ENCODE assay signal across 13 cellular contexts in the genomic region with DNA sequence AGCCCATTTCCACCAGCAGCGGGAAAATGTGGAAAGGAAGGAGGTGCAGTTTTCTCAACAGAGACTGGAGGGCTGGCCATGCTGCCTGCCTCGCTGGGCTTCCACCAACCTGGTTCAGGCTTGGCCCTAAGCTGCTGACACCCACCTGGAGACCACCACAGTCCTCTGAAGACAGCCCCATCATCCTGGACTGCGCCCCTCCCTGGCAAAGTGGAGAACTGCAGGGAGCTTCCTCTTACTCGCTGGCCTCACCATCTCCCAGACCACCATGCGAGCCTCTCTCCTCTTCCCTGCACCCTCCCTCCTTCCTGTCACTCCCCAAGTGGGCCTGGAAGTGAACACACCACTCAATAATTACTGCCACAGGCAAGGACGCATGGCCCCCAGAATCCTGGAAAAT.
A peak's percentile ranks its signal among the peaks of the same experiment; 100 is the strongest.
DNase-seq lines count a peak whose midpoint lies in the region; ATAC-seq and TF ChIP-seq lines count a peak whose summit lies in the region.
"Had no signal": no experiment of that assay in that cellular context is flagged by ENCODE, and none has a peak within 500 bp of the region (broad histone marks: within the 10 kb centered on the region; RNA-seq: fewer than 3 reads in every experiment).

No MANE protein-coding gene starts in this region.

- H3K4me2 ChIP-seq in DND-41 (ENCODE audit: insufficient read depth, low read length) (no peak overlapping the region), Loucy (ENCODE audit: low read depth, low read length, poor library complexity, severe bottlenecking) (no peak overlapping the region)

- peak; percentile 40 for TF ChIP-seq CTCF in DND-41 (IDR thresholded peaks at IDR 0.05; ENCODE audit: borderline replicate concordance, extremely low read depth, low read length, poor library complexity, severe bottlenecking)
- peak; percentile 51 for TF ChIP-seq CTCF in Loucy (conservative IDR thresholded peaks at IDR 0.05; ENCODE audit: low read length)
- peak; percentile 33 for TF ChIP-seq CTCF in chondrocyte (IDR thresholded peaks at IDR 0.05)
- no peak for TF ChIP-seq CTCF in prostate gland (IDR thresholded peaks at IDR 0.05)

- no peak overlapping the region for H3K27ac Mint-ChIP-seq in chondrocyte (ENCODE audit: unreplicated experiment)
- H3K27ac Mint-ChIP-seq: activated CD4-positive, alpha-beta memory T cell treated with anti-CD3 and anti-CD28 coated beads, Interleukin-2, amount 10 ng/mL, durations not matched to agents 7 days and 5 days; progenitor cell of endocrine pancreas had no signal

- WGBS in prostate gland = 90% methylated on average over 6 of the region's 6 CpGs

- H3K27me3 Mint-ChIP-seq in chondrocyte (ENCODE audit: low read depth) = no peaks in the 10 kb centered on the region

- no peak overlapping the region for H3K4me3 ChIP-seq in DND-41 (ENCODE audit: low read depth in 1 of 2, low read length in 2 of 2)
- H3K4me3 ChIP-seq in Loucy (ENCODE audit: low read length, poor library complexity, severe bottlenecking) = no peak overlapping the region
- H3K4me3 ChIP-seq in prostate gland = no peak overlapping the region
- H3K4me3 ChIP-seq: adrenal gland, SJSA1, suprapubic skin had no signal

- no peaks in the 10 kb centered on the region for H3K4me1 ChIP-seq in DND-41 (ENCODE audit: insufficient read depth, low read length)
- H3K4me1 ChIP-seq in Loucy (ENCODE audit: insufficient read depth, low read length, poor library complexity, severe bottlenecking) = no peaks in the 10 kb centered on the region
- H3K4me1 ChIP-seq in prostate gland (replicated peaks) = peaks cover 3% of the 10 kb centered on the region

- H3K36me3 Mint-ChIP-seq in chondrocyte (ENCODE audit: low read depth) = no peaks in the 10 kb centered on the region

- H3K79me2 ChIP-seq in DND-41 (ENCODE audit: insufficient read depth, low read length) (no peaks in the 10 kb centered on the region), Loucy (ENCODE audit: insufficient read depth, low read length) (no peaks in the 10 kb centered on the region)

- ATAC-seq in DND-41 (ENCODE audit: insufficient read depth, low read depth) (no peak), GM21619 (IDR thresholded peaks at IDR 0.05; ENCODE audit: unreplicated experiment) (no peak), HG02759 (IDR thresholded peaks at IDR 0.05; ENCODE audit: unreplicated experiment) (no peak), left ventricle myocardium superior (no peak)

- H4K20me1 ChIP-seq in DND-41 (ENCODE audit: insufficient read depth, low read length) = no peaks in the 10 kb centered on the region
- no peaks in the 10 kb centered on the region for H4K20me1 ChIP-seq in Loucy (ENCODE audit: insufficient read depth, low read length, poor library complexity, severe bottlenecking)

- H3K9me2 ChIP-seq in Loucy (replicated peaks; ENCODE audit: low read depth, low read length) = no peaks in the 10 kb centered on the region

- H3K27me3 ChIP-seq in DND-41 (ENCODE audit: insufficient read depth, low read length, poor library complexity) = peaks cover 40% of the 10 kb centered on the region
- no peaks in the 10 kb centered on the region for H3K27me3 ChIP-seq in Loucy (ENCODE audit: insufficient read depth, low read length, poor library complexity, severe bottlenecking)
- no peaks in the 10 kb centered on the region for H3K27me3 ChIP-seq in prostate gland (replicated peaks; ENCODE audit: insufficient read depth)
- H3K27me3 ChIP-seq: adrenal gland, SJSA1, suprapubic skin had no signal

- H3K36me3 ChIP-seq in DND-41 (ENCODE audit: insufficient read depth, low read length) = no peaks in the 10 kb centered on the region
- H3K36me3 ChIP-seq in Loucy (ENCODE audit: insufficient read depth, low read length) = no peaks in the 10 kb centered on the region
- no peaks in the 10 kb centered on the region for H3K36me3 ChIP-seq in prostate gland
- H3K36me3 ChIP-seq: adrenal gland, SJSA1, suprapubic skin had no signal

- no peak for TF ChIP-seq POLR2A in prostate gland (IDR thresholded peaks at IDR 0.05)

- H3F3A ChIP-seq in Loucy (ENCODE audit: low read depth) = no peaks in the 10 kb centered on the region

- H3K9ac ChIP-seq in DND-41 (ENCODE audit: low read depth, low read length) (no peak overlapping the region), Loucy (ENCODE audit: low read depth, low read length, poor library complexity, severe bottlenecking) (no peak overlapping the region)

- no peak overlapping the region for H3K27ac ChIP-seq in DND-41 (ENCODE audit: low read length)
- H3K27ac ChIP-seq in prostate gland = peak overlapping the region; percentile 29 to 61
- H3K27ac ChIP-seq: adrenal gland, SJSA1, suprapubic skin had no signal

- DNase-seq in DND-41 (no peak), chondrocyte (ENCODE audit: low spot score) (no peak), prostate gland (ENCODE audit: low spot score) (no peak), NCI-H748 treated with DMSO at 0.1 percent for 48 hours (lab: John Stamatoyannopoulos, UW) (no peak), left ventricle myocardium superior (no peak)
- DNase-seq: activated CD4-positive, alpha-beta memory T cell treated with anti-CD3 and anti-CD28 coated beads, Interleukin-2, amount 10 ng/mL, durations not matched to agents 7 days and 5 days; adrenal gland had no signal

- H2AFZ ChIP-seq in DND-41 (ENCODE audit: low read depth, low read length) (no peak overlapping the region), Loucy (ENCODE audit: low read length) (no peak overlapping the region)

- intact Hi-C loops in prostate gland (cut with DNase I) = no loop called here
- intact Hi-C loops in left ventricle myocardium superior (cut with micrococcal nuclease) = no loop called here

- no peaks in the 10 kb centered on the region for H3K9me3 Mint-ChIP-seq in chondrocyte (ENCODE audit: low read depth)
- H3K9me3 Mint-ChIP-seq: activated CD4-positive, alpha-beta memory T cell treated with anti-CD3 and anti-CD28 coated beads, Interleukin-2, amount 10 ng/mL, durations not matched to agents 7 days and 5 days had no signal

- H3K4me1 Mint-ChIP-seq in chondrocyte (ENCODE audit: low read depth) = peaks cover 42% of the 10 kb centered on the region

- H3K9me3 ChIP-seq in DND-41 (ENCODE audit: insufficient read depth, low read length, severe bottlenecking) (no peaks in the 10 kb centered on the region), Loucy (ENCODE audit: insufficient read depth, low read depth, low read length) (no peaks in the 10 kb centered on the region), prostate gland (no peaks in the 10 kb centered on the region)
- H3K9me3 ChIP-seq: adrenal gland, SJSA1, suprapubic skin had no signal

- no peak overlapping the region for H3K4me3 Mint-ChIP-seq in chondrocyte (ENCODE audit: unreplicated experiment)
- H3K4me3 Mint-ChIP-seq: activated CD4-positive, alpha-beta memory T cell treated with anti-CD3 and anti-CD28 coated beads, Interleukin-2, amount 10 ng/mL, durations not matched to agents 7 days and 5 days had no signal

Comparison
In these comparisons a context has a peak if more than half of its experiments do, and no peak if none do; other contexts are left out.
1. CTCF ChIP-seq: peak in DND-41 (single experiment), Loucy (single experiment) and chondrocyte (single experiment); none in prostate gland (0 of 4).